1 cellular context compared by ENCODE assay signal in genomic region chr2:203857656-203858055, GRCh38.
A peak's percentile ranks its signal among the peaks of the same experiment; 100 is the strongest.
TF ChIP-seq lines count a peak whose summit lies in the region.

No MANE protein-coding gene starts in this region.

TF ChIP-seq in HepG2, 621 proteins besides CTCF, POLR2A, EP300 and RAD21:
- no peak for TF ChIP-seq RXRA (CRISPR knock-in tag; IDR thresholded peaks at IDR 0.05)
- peak; percentile 87 for TF ChIP-seq MAFF (IDR thresholded peaks at IDR 0.05; ENCODE audit: low read depth, low read length)
- TF ChIP-seq MAFK (conservative IDR thresholded peaks at IDR 0.05 in 1 of 2, IDR thresholded peaks at IDR 0.05 in 1 of 2; ENCODE audit: low read length in 2 of 2): peak; percentile 93 to 94
TF ChIP-seq in HepG2: peak in this region for 2.
